In the genomic region with DNA sequence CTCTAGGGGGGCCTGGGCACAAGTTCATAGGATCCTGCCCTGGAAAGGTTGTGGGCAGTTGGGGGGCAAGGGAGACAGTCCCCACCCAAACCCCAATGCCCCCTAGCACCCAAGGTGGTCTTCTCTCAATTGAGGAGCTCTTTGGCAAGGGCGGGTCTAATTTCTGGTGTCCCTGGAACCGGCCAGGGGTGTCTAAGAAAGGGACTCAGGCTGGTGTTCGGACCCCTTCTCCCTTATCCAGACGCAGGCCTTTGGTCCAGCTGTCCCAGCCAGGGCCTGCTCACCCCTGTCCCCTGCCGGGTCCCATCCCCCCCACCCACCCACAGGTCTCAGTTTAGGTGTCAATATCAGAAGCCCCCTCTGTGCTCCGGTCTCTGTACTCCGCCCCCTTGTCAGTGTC, we compare ENCODE assay signal across 11 cellular contexts. TPM values are rescaled to one million over a fixed set of nuclear protein-coding genes. Genes with fewer than 3 reads are reported as not detected.
"Had no signal": no experiment of that assay in that cellular context is flagged by ENCODE, and none has a peak within 500 bp of the region (broad histone marks: within the 10 kb centered on the region; RNA-seq: fewer than 3 reads in every experiment).

No MANE protein-coding gene starts in this region.

- H3K27ac Mint-ChIP-seq: activated CD4-positive, alpha-beta memory T cell treated with anti-CD3 and anti-CD28 coated beads, Interleukin-2, amount 10 ng/mL, durations not matched to agents 7 days and 5 days; activated CD4-positive, alpha-beta T cell treated with anti-CD3 and anti-CD28 coated beads for 36 hours; activated T-cell treated with anti-CD3 and anti-CD28 coated beads, Interleukin-2, amount 50 U/mL, for 72 hours had no signal

- DNase-seq: kidney, left ventricle myocardium superior, occipital lobe, spleen, upper lobe of right lung had no signal

- H3K4me3 ChIP-seq: upper lobe of right lung had no signal

- H3K9me3 Mint-ChIP-seq: activated CD4-positive, alpha-beta memory T cell treated with anti-CD3 and anti-CD28 coated beads, Interleukin-2, amount 10 ng/mL, durations not matched to agents 7 days and 5 days; activated T-cell treated with anti-CD3 and anti-CD28 coated beads, Interleukin-2, amount 50 U/mL, for 72 hours; central memory CD8-positive, alpha-beta T cell had no signal

- H3K27ac ChIP-seq: spleen, suprapubic skin, upper lobe of right lung had no signal

- ATAC-seq: sciatic nerve had no signal

- H3K36me3 ChIP-seq: suprapubic skin, upper lobe of right lung had no signal

- H3K4me3 Mint-ChIP-seq: activated CD4-positive, alpha-beta memory T cell treated with anti-CD3 and anti-CD28 coated beads, Interleukin-2, amount 10 ng/mL, durations not matched to agents 7 days and 5 days; activated CD4-positive, alpha-beta T cell treated with anti-CD3 and anti-CD28 coated beads for 36 hours; central memory CD8-positive, alpha-beta T cell had no signal

- H3K9me3 ChIP-seq: spleen, suprapubic skin, upper lobe of right lung had no signal

RNA-seq across cellular contexts. Expression of a gene that starts 0.9 kb away (rescaled TPM):
- total RNA-seq: activated CD4-positive, alpha-beta memory T cell treated with anti-CD3 and anti-CD28 coated beads, Interleukin-2, amount 10 ng/mL, durations not matched to agents 7 days and 5 days; activated CD4-positive, alpha-beta T cell treated with anti-CD3 and anti-CD28 coated beads for 36 hours; spleen; suprapubic skin had no signal

RNA-seq across cellular contexts. Expression of a gene that starts 3.4 kb away (rescaled TPM):
- total RNA-seq: activated CD4-positive, alpha-beta memory T cell treated with anti-CD3 and anti-CD28 coated beads, Interleukin-2, amount 10 ng/mL, durations not matched to agents 7 days and 5 days; activated CD4-positive, alpha-beta T cell treated with anti-CD3 and anti-CD28 coated beads for 36 hours; kidney; suprapubic skin had no signal
